19 cellular contexts compared by ENCODE assay signal in the genomic region with DNA sequence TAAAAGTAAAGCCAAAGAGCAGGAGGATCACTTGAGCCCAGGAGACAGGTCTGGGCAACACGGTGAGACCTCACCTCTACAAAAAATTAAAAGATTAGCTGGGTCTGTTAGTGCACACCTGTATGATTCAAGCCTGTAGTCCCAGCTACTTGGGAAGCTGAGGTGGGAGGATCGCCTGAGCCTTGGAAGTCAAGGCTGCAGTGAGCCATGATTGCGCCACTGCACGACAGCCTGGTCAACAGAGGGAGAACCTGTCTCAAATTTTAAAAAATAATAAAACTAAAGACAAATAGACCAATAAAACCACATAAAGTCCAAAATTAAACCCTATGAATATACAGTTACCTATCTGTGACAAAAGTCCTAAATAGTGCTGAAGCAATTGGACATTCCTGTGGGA. TPM values are rescaled to one million over a fixed set of nuclear protein-coding genes. Genes with fewer than 3 reads are reported as not detected.
DNase-seq lines count a peak whose midpoint lies in the region; ATAC-seq, FAIRE-seq and TF ChIP-seq lines count a peak whose summit lies in the region.
"Had no signal": no experiment of that assay in that cellular context is flagged by ENCODE, and none has a peak within 500 bp of the region (broad histone marks: within the 10 kb centered on the region; RNA-seq: fewer than 3 reads in every experiment).

No MANE protein-coding gene starts in this region.

- RAD21 ChIA-PET in HCT116 (lab: Charles Lee; ENCODE audit: low non-redundant PET in 1 of 2, low total read pairs in 2 of 2, uncharacterized antibody in 2 of 2, unreplicated experiment in 2 of 2), result no interaction called here

- H3K27me3 ChIP-seq in HCT116 (ENCODE audit: insufficient read depth, low read length) (no peaks in the 10 kb centered on the region), K562 (ENCODE audit: control insufficient read depth in 2 of 2, insufficient read depth in 2 of 2, low read length in 2 of 2) (no peaks in the 10 kb centered on the region), parathyroid adenoma (ENCODE audit: control insufficient read depth, insufficient read depth, low read length) (no peaks in the 10 kb centered on the region)
- H3K27me3 ChIP-seq: BE2C, Peyer's patch had no signal

- H3K9me3 ChIP-seq in HCT116 (ENCODE audit: control insufficient read depth in 1 of 2, insufficient read depth in 1 of 2, low read depth in 1 of 2, low read length in 2 of 2), result no peaks in the 10 kb centered on the region
- no peaks in the 10 kb centered on the region for H3K9me3 ChIP-seq in K562 (replicated peaks; ENCODE audit: control insufficient read depth, insufficient read depth, low read depth, low read length)
- H3K9me3 ChIP-seq in parathyroid adenoma (ENCODE audit: control insufficient read depth, low read length), result no peaks in the 10 kb centered on the region
- H3K9me3 ChIP-seq: BE2C, Peyer's patch had no signal

- H3K4me3 Mint-ChIP-seq in activated naive CD8-positive, alpha-beta T cell treated with anti-CD3 and anti-CD28 coated beads for 36 hours, result peak overlapping the region; percentile 33
- no peak overlapping the region for H3K4me3 Mint-ChIP-seq in activated naive CD8-positive, alpha-beta T cell treated with anti-CD3 and anti-CD28 coated beads, Interleukin-2, amount 50 U/mL, for 24 hours

- TF ChIP-seq RAD21 in HCT116 (IDR thresholded peaks at IDR 0.05; ENCODE audit: low read depth), result no peak
- TF ChIP-seq RAD21 in K562 (CRISPR knock-in tag; conservative IDR thresholded peaks at IDR 0.05 in 1 of 2, IDR thresholded peaks at IDR 0.05 in 1 of 2), result no peak

- H3K27me3 Mint-ChIP-seq in activated naive CD8-positive, alpha-beta T cell treated with anti-CD3 and anti-CD28 coated beads for 36 hours, result no peaks in the 10 kb centered on the region
- H3K27me3 Mint-ChIP-seq in activated naive CD8-positive, alpha-beta T cell treated with anti-CD3 and anti-CD28 coated beads, Interleukin-2, amount 50 U/mL, for 24 hours, result no peaks in the 10 kb centered on the region

- intact Hi-C loops in HCT116 (cut with micrococcal nuclease), result no loop called here
- intact Hi-C loops in K562 (cut with micrococcal nuclease), result loop anchor here (5.0 kb wide), 2 partner anchors 62 to 247 kb away; partner anchors contain the start of gene RNF32

- peaks cover 34% of the 10 kb centered on the region for H3K4me1 Mint-ChIP-seq in activated naive CD8-positive, alpha-beta T cell treated with anti-CD3 and anti-CD28 coated beads for 36 hours
- peaks cover 30% of the 10 kb centered on the region for H3K4me1 Mint-ChIP-seq in activated naive CD8-positive, alpha-beta T cell treated with anti-CD3 and anti-CD28 coated beads, Interleukin-2, amount 50 U/mL, for 24 hours

- in situ Hi-C loops in K562 (cut with MboI), result no loop called here

- DNase-seq in activated naive CD8-positive, alpha-beta T cell treated with anti-CD3 and anti-CD28 coated beads for 36 hours, result no peak
- DNase-seq in activated naive CD8-positive, alpha-beta T cell treated with anti-CD3 and anti-CD28 coated beads, Interleukin-2, amount 50 U/mL, for 24 hours, result no peak
- DNase-seq in HCT116 (ENCODE audit: low read depth, low spot score) (no peak), K562 (ENCODE audit: extremely low read depth in 1 of 4, low spot score in 3 of 4) (no peak), NCI-H446 treated with DMSO at 0.1 percent for 48 hours (lab: John Stamatoyannopoulos, UW) (no peak), KG1 (lab: John Stamatoyannopoulos, UW) (no peak), anterior cingulate cortex (lab: John Stamatoyannopoulos, UW) (no peak)
- DNase-seq: BE2C; COR-L47; DMS79 treated with DMSO at 0.1 percent for 48 hours; NCI-H1048; NCI-H1417 treated with DMSO at 0.1 percent for 48 hours; NCI-H187; NK-92 treated with Interleukin-12 subunit alpha and Interleukin-12 subunit beta, amount 100 ng/mL, for 24 hours; Peyer's patch had no signal

- H3K9me2 ChIP-seq in HCT116 (ENCODE audit: insufficient read depth), result no peaks in the 10 kb centered on the region

- peak overlapping the region; percentile 54 for H3K27ac Mint-ChIP-seq in activated naive CD8-positive, alpha-beta T cell treated with anti-CD3 and anti-CD28 coated beads for 36 hours
- no peak overlapping the region for H3K27ac Mint-ChIP-seq in activated naive CD8-positive, alpha-beta T cell treated with anti-CD3 and anti-CD28 coated beads, Interleukin-2, amount 50 U/mL, for 24 hours

- H3K36me3 ChIP-seq in HCT116 (ENCODE audit: control insufficient read depth in 1 of 2, insufficient read depth in 2 of 2, low read length in 2 of 2) (no peaks in the 10 kb centered on the region), K562 (ENCODE audit: control insufficient read depth, insufficient read depth, low read length) (peaks cover 17% of the 10 kb centered on the region), parathyroid adenoma (ENCODE audit: control insufficient read depth, insufficient read depth, low read length) (no peaks in the 10 kb centered on the region)
- H3K36me3 ChIP-seq: BE2C, Peyer's patch had no signal

- no peaks in the 10 kb centered on the region for H3K9me3 Mint-ChIP-seq in activated naive CD8-positive, alpha-beta T cell treated with anti-CD3 and anti-CD28 coated beads for 36 hours
- H3K9me3 Mint-ChIP-seq in activated naive CD8-positive, alpha-beta T cell treated with anti-CD3 and anti-CD28 coated beads, Interleukin-2, amount 50 U/mL, for 24 hours, result no peaks in the 10 kb centered on the region

- H3K9ac ChIP-seq in HCT116 (ENCODE audit: low read length), result no peak overlapping the region
- H3K9ac ChIP-seq in K562 (ENCODE audit: insufficient read depth in 1 of 2, low read depth in 2 of 2, low read length in 2 of 2), result peak overlapping the region in 1 of 2 experiments; percentile 78; a peak in 1 of 4 replicates
- H3K9ac ChIP-seq in parathyroid adenoma, result no peak overlapping the region

- POLR2A ChIA-PET in HCT116 (lab: Charles Lee) (no interaction called here), K562 (lab: Yijun Ruan, JAX) (interaction anchor here (1.0 kb wide), 1 partner anchor 10 kb away, joined by 7 read pairs; no protein-coding TSS in a partner anchor)

- TF ChIP-seq CTCF in HCT116 (IDR thresholded peaks at IDR 0.05 in 2 of 3, conservative IDR thresholded peaks at IDR 0.05 in 1 of 3; ENCODE audit: borderline replicate concordance in 1 of 3, insufficient read depth in 1 of 3, low read depth in 2 of 3, low read length in 2 of 3) (no peak), K562 (IDR thresholded peaks at IDR 0.05 in 2 of 3, conservative IDR thresholded peaks at IDR 0.05 in 1 of 3; ENCODE audit: insufficient read depth in 2 of 3, low read depth in 1 of 3, low read length in 3 of 3) (no peak), parathyroid adenoma (IDR thresholded peaks at IDR 0.05) (no peak)

- peaks cover 10 to 31% of the 10 kb centered on the region in 2 experiments for H3K4me1 ChIP-seq in HCT116 (ENCODE audit: control insufficient read depth in 1 of 2, insufficient read depth in 2 of 2, low read length in 2 of 2)
- peaks cover 23 to 28% of the 10 kb centered on the region in 2 experiments for H3K4me1 ChIP-seq in K562 (replicated peaks in 1 of 2; ENCODE audit: control insufficient read depth in 2 of 2, insufficient read depth in 2 of 2, low read length in 2 of 2)
- peaks cover 6% of the 10 kb centered on the region for H3K4me1 ChIP-seq in parathyroid adenoma

- no peak overlapping the region for H3K4me2 ChIP-seq in HCT116 (ENCODE audit: low read length)
- H3K4me2 ChIP-seq in K562 (ENCODE audit: insufficient read depth, low read length), result no peak overlapping the region; the same call in 1 of the 2 replicates
- peak overlapping the region; percentile 22 for H3K4me2 ChIP-seq in parathyroid adenoma (ENCODE audit: low read length)

- no peak for FAIRE-seq in K562 (lab: Jason Lieb, UNC)
- FAIRE-seq: H54 had no signal

- H3K27ac ChIP-seq in HCT116 (ENCODE audit: low read depth, low read length), result no peak overlapping the region
- peak overlapping the region; percentile 42; the same call in 1 of the 3 replicates for H3K27ac ChIP-seq in K562 (ENCODE audit: extremely low read depth, low read depth, low read length)
- no peak overlapping the region for H3K27ac ChIP-seq in parathyroid adenoma
- H3K27ac ChIP-seq: HL-60, Peyer's patch had no signal

- BruUV-seq in HCT116 (replicated peaks; lab: Mats Ljungman, UMichigan) (no TSS peak), K562 (replicated peaks; lab: Mats Ljungman, UMichigan) (no TSS peak)

- no peak for TF ChIP-seq POLR2A in HCT116 (IDR thresholded peaks at IDR 0.05; ENCODE audit: borderline replicate concordance, extremely low read depth, insufficient read depth, insufficient read length)
- no peak for TF ChIP-seq POLR2A in K562 (conservative IDR thresholded peaks at IDR 0.05)

- H3K4me3 ChIP-seq in HCT116 (replicated peaks in 1 of 2; ENCODE audit: low read depth in 1 of 2, low read length in 2 of 2), result no peak overlapping the region
- H3K4me3 ChIP-seq in K562, result no peak overlapping the region
- no peak overlapping the region for H3K4me3 ChIP-seq in parathyroid adenoma (ENCODE audit: low read depth, low read length)
- H3K4me3 ChIP-seq: Peyer's patch had no signal

- H3K79me2 ChIP-seq in HCT116 (ENCODE audit: insufficient read depth, low read length), result peaks cover 80% of the 10 kb centered on the region
- peaks cover 73% of the 10 kb centered on the region for H3K79me2 ChIP-seq in K562 (ENCODE audit: control insufficient read depth, insufficient read depth, low read length)
- peaks cover 45% of the 10 kb centered on the region for H3K79me2 ChIP-seq in parathyroid adenoma

- no peak for ATAC-seq in activated naive CD8-positive, alpha-beta T cell treated with anti-CD3 and anti-CD28 coated beads, Interleukin-2, amount 50 U/mL, for 24 hours
- ATAC-seq in HCT116 (no peak), K562 (no peak)
- ATAC-seq: SK-N-SH treated with all-trans-retinoic acid at 6 μM for 48 hours had no signal

- H3K9me1 ChIP-seq in K562 (ENCODE audit: control insufficient read depth, insufficient read depth, low read length), result no peaks in the 10 kb centered on the region

- CTCF ChIA-PET in HCT116 (lab: Charles Lee) (no interaction called here), K562 (lab: Yijun Ruan, JAX; ENCODE audit: low intra/inter-chr PET ratio) (no interaction called here)

- 43% methylated on average over 4 of the region's 4 CpGs for WGBS in K562 (ENCODE audit: insufficient coverage, low coverage, missing lambda C conversion rate)

- peaks cover 24% of the 10 kb centered on the region for H3K36me3 Mint-ChIP-seq in activated naive CD8-positive, alpha-beta T cell treated with anti-CD3 and anti-CD28 coated beads for 36 hours
- H3K36me3 Mint-ChIP-seq in activated naive CD8-positive, alpha-beta T cell treated with anti-CD3 and anti-CD28 coated beads, Interleukin-2, amount 50 U/mL, for 24 hours (ENCODE audit: low read depth), result peaks cover 15% of the 10 kb centered on the region

- H2AFZ ChIP-seq in HCT116 (ENCODE audit: low read depth, low read length, poor library complexity, severe bottlenecking) (no peak overlapping the region), K562 (ENCODE audit: low read depth, low read length) (no peak overlapping the region), parathyroid adenoma (no peak overlapping the region)

- TF ChIP-seq EP300 in K562 (IDR thresholded peaks at IDR 0.05; ENCODE audit: low read length), result no peak

- H4K20me1 ChIP-seq in HCT116 (ENCODE audit: insufficient read depth) (no peaks in the 10 kb centered on the region), K562 (replicated peaks; ENCODE audit: control insufficient read depth, insufficient read depth, low read length) (peaks cover 8% of the 10 kb centered on the region; the same call in 1 of the 2 replicates)

RNA-seq across cellular contexts. Expression of gene LMBR1, which starts 3.2 kb away (rescaled TPM):
- 10 to 100 TPM; 47.5 to 50.4 TPM for total RNA-seq in activated naive CD8-positive, alpha-beta T cell treated with anti-CD3 and anti-CD28 coated beads for 36 hours
- total RNA-seq in HCT116 (2021; ENCODE audit: unreplicated experiment), result 84.0 TPM
- 24.9 and 29.6 TPM in 2 replicates for polyA plus RNA-seq in HCT116 (2012)
- total RNA-seq in K562 (2011; cell fraction: chromatin; rRNA removed; ENCODE audit: low replicate concordance), result 221 and 364 TPM in 2 replicates
- 125 and 149 TPM in 2 replicates for total RNA-seq in K562 (2011; cell fraction: nucleolus; rRNA removed)
- 218 and 331 TPM in 2 replicates for total RNA-seq in K562 (2011; cell fraction: nucleoplasm; rRNA removed)
- 74.6 and 136 TPM in 2 replicates for total RNA-seq in K562 (2014; rRNA removed)
- total RNA-seq in K562 (2014; rRNA removed; fragmentation: Illumina TruSeq; extraction: Trizol), result 59.9 and 67.3 TPM in 2 replicates
- total RNA-seq in K562 (2015; rRNA removed; fragmentation: Illumina TruSeq; extraction: Trizol), result 58.5 and 61.7 TPM in 2 replicates
- total RNA-seq in K562 (2021), result 89.1 and 90.0 TPM in 2 replicates
- 33.6 and 82.0 TPM in 2 replicates for polyA plus RNA-seq in K562 (2011; rRNA removed)
- polyA plus RNA-seq in K562 (2011; cell fraction: cytosol; rRNA removed), result 36.1 and 51.5 TPM in 2 replicates
- 136 and 225 TPM in 2 replicates for polyA plus RNA-seq in K562 (2011; cell fraction: nucleus; rRNA removed)
- polyA plus RNA-seq in K562 (2012), result 38.8 and 45.6 TPM in 2 replicates
- polyA plus RNA-seq in K562 (2014; fragmentation: Illumina TruSeq; extraction: Trizol), result 49.8 and 49.9 TPM in 2 replicates
- polyA plus RNA-seq in K562 (2014; fragmentation: Nextera tagmentation; extraction: Ambion mirVana), result 1 to 10 TPM; 7.7 to 9.6 TPM
- polyA plus RNA-seq in K562 (2014; rRNA removed), result 49.0 and 50.9 TPM in 2 replicates
- 80.1 and 153 TPM in 2 replicates for polyA minus RNA-seq in K562 (2011; rRNA and poly(A)+ RNA removed)
- 53.8 and 63.2 TPM in 2 replicates for polyA minus RNA-seq in K562 (2011; cell fraction: cytosol; rRNA and poly(A)+ RNA removed)
- polyA minus RNA-seq in K562 (2011; cell fraction: nucleus; rRNA and poly(A)+ RNA removed), result 191 and 204 TPM in 2 replicates

RNA-seq across cellular contexts. Expression of gene NOM1, which starts 59.8 kb away (rescaled TPM):
- 10 to 100 TPM; 31.5 to 35.4 TPM for total RNA-seq in activated naive CD8-positive, alpha-beta T cell treated with anti-CD3 and anti-CD28 coated beads for 36 hours
- total RNA-seq in HCT116 (2021; ENCODE audit: unreplicated experiment) (35.4 TPM), K562 (2014; rRNA removed) (35.7 and 35.8 TPM in 2 replicates), K562 (2014; rRNA removed; fragmentation: Illumina TruSeq; extraction: Trizol) (38.8 and 40.1 TPM in 2 replicates), K562 (2015; rRNA removed; fragmentation: Illumina TruSeq; extraction: Trizol) (41.2 and 42.9 TPM in 2 replicates), K562 (2021) (37.3 and 47.3 TPM in 2 replicates)
- polyA plus RNA-seq in HCT116 (2012), result 16.3 and 16.6 TPM in 2 replicates
- 205 and 222 TPM in 2 replicates for total RNA-seq in K562 (2011; cell fraction: chromatin; rRNA removed; ENCODE audit: low replicate concordance)
- total RNA-seq in K562 (2011; cell fraction: nucleolus; rRNA removed), result 88.2 and 99.2 TPM in 2 replicates
- 125 and 156 TPM in 2 replicates for total RNA-seq in K562 (2011; cell fraction: nucleoplasm; rRNA removed)
- polyA plus RNA-seq in K562 (2011; rRNA removed) (30.5 and 30.9 TPM in 2 replicates), K562 (2014; fragmentation: Illumina TruSeq; extraction: Trizol) (38.2 and 39.7 TPM in 2 replicates), K562 (2014; fragmentation: Nextera tagmentation; extraction: Ambion mirVana) (1 to 10 TPM; 6.8 to 9.6 TPM), K562 (2014; rRNA removed) (37.4 and 39.6 TPM in 2 replicates)
- 15.3 and 15.4 TPM in 2 replicates for polyA plus RNA-seq in K562 (2011; cell fraction: cytosol; rRNA removed)
- polyA plus RNA-seq in K562 (2011; cell fraction: nucleus; rRNA removed), result 64.1 and 106 TPM in 2 replicates
- 20.2 and 27.0 TPM in 2 replicates for polyA plus RNA-seq in K562 (2012)
- 34.0 and 39.0 TPM in 2 replicates for polyA minus RNA-seq in K562 (2011; rRNA and poly(A)+ RNA removed)
- polyA minus RNA-seq in K562 (2011; cell fraction: cytosol; rRNA and poly(A)+ RNA removed), result 21.2 and 26.1 TPM in 2 replicates
- 50.6 and 53.0 TPM in 2 replicates for polyA minus RNA-seq in K562 (2011; cell fraction: nucleus; rRNA and poly(A)+ RNA removed)
